19 cellular contexts compared by ENCODE assay signal in genomic region chr15:48890375-48890972, GRCh38.
"Had no signal": no experiment of that assay in that cellular context is flagged by ENCODE, and none has a peak within 500 bp of the region (broad histone marks: within the 10 kb centered on the region; RNA-seq: fewer than 3 reads in every experiment).

No MANE protein-coding gene starts in this region.

- H3K4me3 ChIP-seq: heart left ventricle, lung, skin epidermis, tibial artery had no signal

- H3K4me1 Mint-ChIP-seq: central memory CD8-positive, alpha-beta T cell; mesothelial cell of epicardium had no signal

- DNase-seq: activated CD4-positive, alpha-beta T cell treated with anti-CD3 and anti-CD28 coated beads, Interleukin-2, amount 10 ng/mL, durations not matched to agents 24 days and 14 days; activated CD4-positive, CD25-positive, alpha-beta regulatory T cell; activated CD8-positive, alpha-beta memory T cell treated with anti-CD3 and anti-CD28 coated beads for 24 hours; activated naive CD8-positive, alpha-beta T cell treated with anti-CD3 and anti-CD28 coated beads, Interleukin-2, amount 10 ng/mL, durations not matched to agents 7 days and 5 days; brain microvascular endothelial cell; effector CD8-positive, alpha-beta T cell; foreskin keratinocyte; heart left ventricle; left colon; posterior cingulate gyrus; stimulated activated CD4-positive, alpha-beta T cell treated with anti-CD3 and anti-CD28 coated beads, Interleukin-15, amount 100 ng/mL, for 24 hours; stimulated activated CD4-positive, alpha-beta T cell treated with anti-CD3 and anti-CD28 coated beads, Interleukin-4, amount 100 ng/mL, for 1 hour; stimulated activated naive CD4-positive, alpha-beta T cell; tibial artery had no signal

- H3K27ac ChIP-seq: brain microvascular endothelial cell, foreskin keratinocyte had no signal

- H3K9me3 Mint-ChIP-seq: activated CD4-positive, alpha-beta T cell treated with anti-CD3 and anti-CD28 coated beads, Interleukin-2, amount 10 ng/mL, durations not matched to agents 24 days and 14 days; activated naive CD8-positive, alpha-beta T cell treated with anti-CD3 and anti-CD28 coated beads, Interleukin-2, amount 10 ng/mL, durations not matched to agents 7 days and 5 days; central memory CD8-positive, alpha-beta T cell; mesothelial cell of epicardium; T-helper 2 cell treated with Interferon-gamma antibody and Interleukin-4, amounts not matched to agents 5 μg/mL and 100 μg/mL, for 36 hours had no signal

- H3K27ac Mint-ChIP-seq: activated CD4-positive, alpha-beta T cell treated with anti-CD3 and anti-CD28 coated beads, Interleukin-2, amount 10 ng/mL, durations not matched to agents 24 days and 14 days; activated naive CD8-positive, alpha-beta T cell treated with anti-CD3 and anti-CD28 coated beads, Interleukin-2, amount 10 ng/mL, durations not matched to agents 7 days and 5 days; mesothelial cell of epicardium; T-helper 2 cell treated with Interferon-gamma antibody and Interleukin-4, amounts not matched to agents 5 μg/mL and 100 μg/mL, for 36 hours had no signal

- ATAC-seq: foreskin keratinocyte, heart left ventricle, left colon had no signal

- H3K4me3 Mint-ChIP-seq: activated CD4-positive, alpha-beta T cell treated with anti-CD3 and anti-CD28 coated beads, Interleukin-2, amount 10 ng/mL, durations not matched to agents 24 days and 14 days; activated naive CD8-positive, alpha-beta T cell treated with anti-CD3 and anti-CD28 coated beads, Interleukin-2, amount 10 ng/mL, durations not matched to agents 7 days and 5 days; central memory CD8-positive, alpha-beta T cell; mesothelial cell of epicardium; T-helper 2 cell treated with Interferon-gamma antibody and Interleukin-4, amounts not matched to agents 5 μg/mL and 100 μg/mL, for 36 hours had no signal

- H3K36me3 ChIP-seq: brain microvascular endothelial cell, heart left ventricle, tibial artery had no signal

- H3K36me3 Mint-ChIP-seq: mesothelial cell of epicardium had no signal

- H3K9me3 ChIP-seq: heart left ventricle, tibial artery had no signal

- H3K27me3 ChIP-seq: brain microvascular endothelial cell, foreskin keratinocyte, heart left ventricle, tibial artery had no signal
